3 cellular contexts compared by ENCODE assay signal in the genomic region with DNA sequence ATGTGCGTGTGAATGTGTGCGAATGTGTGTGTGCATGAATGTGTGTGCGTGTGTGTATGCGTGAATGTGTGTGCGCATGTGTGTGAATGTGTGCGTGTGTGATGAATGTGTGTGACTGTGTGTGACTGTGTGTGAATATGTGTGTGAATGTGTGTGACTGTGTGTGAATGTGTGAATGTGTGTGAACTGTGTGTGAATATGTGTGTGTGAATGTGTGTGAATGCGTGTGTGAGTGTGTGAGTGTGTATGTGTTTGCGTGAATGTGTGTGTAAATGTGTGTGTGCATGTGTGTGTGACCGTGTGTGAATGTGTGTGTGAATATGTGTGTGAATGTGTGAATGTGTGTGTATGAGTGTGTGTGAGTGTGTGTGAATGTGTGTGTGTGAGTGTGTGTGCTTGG.
A peak's percentile ranks its signal among the peaks of the same experiment; 100 is the strongest.
TF ChIP-seq lines count a peak whose summit lies in the region.

No MANE protein-coding gene starts in this region.

TF ChIP-seq in GM12891, 5 proteins besides CTCF, POLR2A, EP300 and RAD21:
- TF ChIP-seq TAF1 (IDR thresholded peaks at IDR 0.05; ENCODE audit: low read depth, low read length) (no peak), POU2F2 (IDR thresholded peaks at IDR 0.05; ENCODE audit: low read depth, low read length) (no peak), SPI1 (IDR thresholded peaks at IDR 0.05; ENCODE audit: low read depth, low read length) (no peak), POLR2AphosphoS5 (IDR thresholded peaks at IDR 0.05; ENCODE audit: low read depth, low read length) (no peak), PAX5 (IDR thresholded peaks at IDR 0.05; ENCODE audit: insufficient read depth, low read length, severe bottlenecking) (no peak)

TF ChIP-seq in WTC11, 78 proteins besides CTCF, POLR2A, EP300 and RAD21:
- TF ChIP-seq, protein P1, sequence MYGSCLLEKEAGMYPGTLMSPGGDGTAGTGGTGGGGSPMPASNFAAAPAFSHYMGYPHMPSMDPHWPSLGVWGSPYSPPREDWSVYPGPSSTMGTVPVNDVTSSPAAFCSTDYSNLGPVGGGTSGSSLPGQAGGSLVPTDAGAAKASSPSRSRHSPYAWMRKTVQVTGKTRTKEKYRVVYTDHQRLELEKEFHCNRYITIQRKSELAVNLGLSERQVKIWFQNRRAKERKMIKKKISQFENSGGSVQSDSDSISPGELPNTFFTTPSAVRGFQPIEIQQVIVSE (CRISPR knock-in tag; IDR thresholded peaks at IDR 0.05; ENCODE audit: borderline replicate concordance), result no peak
- no peak for TF ChIP-seq IRF2 (CRISPR knock-in tag; IDR thresholded peaks at IDR 0.05; ENCODE audit: borderline replicate concordance, low read depth)
- no peak for TF ChIP-seq TCF7 (CRISPR knock-in tag; IDR thresholded peaks at IDR 0.05; ENCODE audit: low read depth)
- TF ChIP-seq, protein P2, sequence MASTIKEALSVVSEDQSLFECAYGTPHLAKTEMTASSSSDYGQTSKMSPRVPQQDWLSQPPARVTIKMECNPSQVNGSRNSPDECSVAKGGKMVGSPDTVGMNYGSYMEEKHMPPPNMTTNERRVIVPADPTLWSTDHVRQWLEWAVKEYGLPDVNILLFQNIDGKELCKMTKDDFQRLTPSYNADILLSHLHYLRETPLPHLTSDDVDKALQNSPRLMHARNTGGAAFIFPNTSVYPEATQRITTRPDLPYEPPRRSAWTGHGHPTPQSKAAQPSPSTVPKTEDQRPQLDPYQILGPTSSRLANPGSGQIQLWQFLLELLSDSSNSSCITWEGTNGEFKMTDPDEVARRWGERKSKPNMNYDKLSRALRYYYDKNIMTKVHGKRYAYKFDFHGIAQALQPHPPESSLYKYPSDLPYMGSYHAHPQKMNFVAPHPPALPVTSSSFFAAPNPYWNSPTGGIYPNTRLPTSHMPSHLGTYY (CRISPR knock-in tag; IDR thresholded peaks at IDR 0.05), result no peak
- TF ChIP-seq, protein P3, sequence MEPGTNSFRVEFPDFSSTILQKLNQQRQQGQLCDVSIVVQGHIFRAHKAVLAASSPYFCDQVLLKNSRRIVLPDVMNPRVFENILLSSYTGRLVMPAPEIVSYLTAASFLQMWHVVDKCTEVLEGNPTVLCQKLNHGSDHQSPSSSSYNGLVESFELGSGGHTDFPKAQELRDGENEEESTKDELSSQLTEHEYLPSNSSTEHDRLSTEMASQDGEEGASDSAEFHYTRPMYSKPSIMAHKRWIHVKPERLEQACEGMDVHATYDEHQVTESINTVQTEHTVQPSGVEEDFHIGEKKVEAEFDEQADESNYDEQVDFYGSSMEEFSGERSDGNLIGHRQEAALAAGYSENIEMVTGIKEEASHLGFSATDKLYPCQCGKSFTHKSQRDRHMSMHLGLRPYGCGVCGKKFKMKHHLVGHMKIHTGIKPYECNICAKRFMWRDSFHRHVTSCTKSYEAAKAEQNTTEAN (CRISPR knock-in tag; IDR thresholded peaks at IDR 0.05), result peak; percentile 90; the same call in 1 of the 2 replicates
- TF ChIP-seq, protein P4, sequence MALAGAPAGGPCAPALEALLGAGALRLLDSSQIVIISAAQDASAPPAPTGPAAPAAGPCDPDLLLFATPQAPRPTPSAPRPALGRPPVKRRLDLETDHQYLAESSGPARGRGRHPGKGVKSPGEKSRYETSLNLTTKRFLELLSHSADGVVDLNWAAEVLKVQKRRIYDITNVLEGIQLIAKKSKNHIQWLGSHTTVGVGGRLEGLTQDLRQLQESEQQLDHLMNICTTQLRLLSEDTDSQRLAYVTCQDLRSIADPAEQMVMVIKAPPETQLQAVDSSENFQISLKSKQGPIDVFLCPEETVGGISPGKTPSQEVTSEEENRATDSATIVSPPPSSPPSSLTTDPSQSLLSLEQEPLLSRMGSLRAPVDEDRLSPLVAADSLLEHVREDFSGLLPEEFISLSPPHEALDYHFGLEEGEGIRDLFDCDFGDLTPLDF (CRISPR knock-in tag; IDR thresholded peaks at IDR 0.05), result no peak
- TF ChIP-seq GRHL2 (CRISPR knock-in tag; IDR thresholded peaks at IDR 0.05; ENCODE audit: insufficient replicate concordance, severe bottlenecking), result no peak

TF ChIP-seq in H1, 55 proteins besides CTCF, POLR2A, EP300 and RAD21:
- no peak for TF ChIP-seq BCL11A (IDR thresholded peaks at IDR 0.05; ENCODE audit: low read depth in 2 of 2, low read length in 2 of 2)
- no peak for TF ChIP-seq TEAD4 (IDR thresholded peaks at IDR 0.05; ENCODE audit: low read depth, low read length)
- no peak for TF ChIP-seq NANOG (IDR thresholded peaks at IDR 0.05; ENCODE audit: insufficient read depth, low read depth, low read length, poor library complexity, severe bottlenecking)
- TF ChIP-seq SUZ12 (IDR thresholded peaks at IDR 0.05; ENCODE audit: low read length), result no peak
- no peak for TF ChIP-seq RFX5 (IDR thresholded peaks at IDR 0.05; ENCODE audit: borderline replicate concordance, low read depth, low read length)
- no peak for TF ChIP-seq HDAC6 (IDR thresholded peaks at IDR 0.05; ENCODE audit: low read depth, low read length)
- TF ChIP-seq SIX5 (IDR thresholded peaks at IDR 0.05; ENCODE audit: low read depth, low read length), result no peak
- no peak for TF ChIP-seq JUND (IDR thresholded peaks at IDR 0.05; ENCODE audit: low read length)
- no peak for TF ChIP-seq JUN (IDR thresholded peaks at IDR 0.05; ENCODE audit: low read depth, low read length)
- TF ChIP-seq CBX8 (IDR thresholded peaks at IDR 0.05; ENCODE audit: borderline replicate concordance, low read depth, low read length), result no peak
- TF ChIP-seq BRCA1 (IDR thresholded peaks at IDR 0.05; ENCODE audit: low read depth, low read length), result no peak
- no peak for TF ChIP-seq SRF (IDR thresholded peaks at IDR 0.05; ENCODE audit: low read depth, low read length)
- no peak for TF ChIP-seq SIN3A (conservative IDR thresholded peaks at IDR 0.05 in 1 of 2, IDR thresholded peaks at IDR 0.05 in 1 of 2; ENCODE audit: low read depth in 1 of 2, low read length in 2 of 2)
